ENCODE assay signal across 9 cellular contexts in the genomic region with DNA sequence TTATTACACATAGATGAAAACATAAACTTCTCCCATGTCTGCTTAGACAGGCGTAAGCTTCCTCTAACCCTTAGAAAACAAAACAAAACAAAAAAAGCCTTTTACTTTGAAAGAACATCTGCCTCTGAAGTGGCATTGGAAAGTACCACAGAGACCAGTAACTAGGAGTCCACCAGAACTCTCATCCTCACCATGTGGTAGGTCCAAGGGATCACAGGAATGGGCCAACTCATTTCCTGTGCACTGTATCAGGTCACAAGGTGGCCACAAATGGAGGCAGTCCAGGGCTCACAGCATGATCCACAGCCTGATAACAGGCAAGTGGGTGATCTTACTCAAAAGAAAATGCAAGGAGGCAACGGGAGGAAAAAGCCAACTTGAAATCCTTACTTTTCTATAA. TPM values are rescaled to one million over a fixed set of nuclear protein-coding genes. Genes with fewer than 3 reads are reported as not detected.
DNase-seq lines count a peak whose midpoint lies in the region; ATAC-seq and TF ChIP-seq lines count a peak whose summit lies in the region.
"Not testable (repeated sequence)": the region's sequence is repeated elsewhere in the genome, so short reads cannot be mapped to it uniquely, and the experiment has no call there.
"Had no signal": no experiment of that assay in that cellular context is flagged by ENCODE, and none has a peak within 500 bp of the region (broad histone marks: within the 10 kb centered on the region; RNA-seq: fewer than 3 reads in every experiment).

No MANE protein-coding gene starts in this region.

- not testable (repeated sequence) for H4K20me1 ChIP-seq in DND-41 (ENCODE audit: insufficient read depth, low read length); PC-9 (ENCODE audit: insufficient read depth)

- not testable (repeated sequence) for H3K9me3 Mint-ChIP-seq in activated CD4-positive, alpha-beta memory T cell treated with anti-CD3 and anti-CD28 coated beads for 36 hours; activated T-helper 17 cell treated with anti-CD3 and anti-CD28 coated beads, Interleukin-2, amount 50 U/mL, for 72 hours; central memory CD8-positive, alpha-beta T cell

- H3K79me2 ChIP-seq in DND-41 (ENCODE audit: insufficient read depth, low read length); PC-9 (ENCODE audit: low read depth): not testable (repeated sequence)

- H3K4me1 ChIP-seq in DND-41 (ENCODE audit: insufficient read depth, low read length); PC-9 (replicated peaks; ENCODE audit: insufficient read depth): not testable (repeated sequence)
- H3K4me1 ChIP-seq in left lung (peaks cover 0 to 17% of the 10 kb centered on the region in 2 donors), spleen (peaks cover 0 to 23% (median 4%) of the 10 kb centered on the region in 6 donors)

- H3K4me3 ChIP-seq in DND-41 (ENCODE audit: low read depth in 1 of 2, low read length in 2 of 2); PC-9; left lung: not testable (repeated sequence)
- H3K4me3 ChIP-seq in spleen = peak overlapping the region in 1 of 8 donors; percentile 32

- intact Hi-C loops in PC-9 (cut with micrococcal nuclease; ENCODE audit: unreplicated experiment); left lung (cut with DNase I); spleen (cut with DNase I; ENCODE audit: low total_unique reads): not testable (repeated sequence)
- intact Hi-C loops in activated CD4-positive, alpha-beta memory T cell treated with anti-CD3 and anti-CD28 coated beads for 36 hours (cut with micrococcal nuclease) = loop anchor here (1.0 to 10.0 kb wide), 6 partner anchors 22 to 395 kb away; a partner anchor contains a TSS

- peak overlapping the region; percentile 34 for H3K27ac Mint-ChIP-seq in activated CD4-positive, alpha-beta memory T cell treated with anti-CD3 and anti-CD28 coated beads for 36 hours
- H3K27ac Mint-ChIP-seq in activated T-helper 17 cell treated with anti-CD3 and anti-CD28 coated beads, Interleukin-2, amount 50 U/mL, for 72 hours = peak overlapping the region; percentile 70
- H3K27ac Mint-ChIP-seq in central memory CD8-positive, alpha-beta T cell (ENCODE audit: low read depth) = peak overlapping the region; percentile 63

- not testable (repeated sequence) for H3K36me3 ChIP-seq in DND-41 (ENCODE audit: insufficient read depth, low read length); PC-9 (ENCODE audit: low read depth); left lung; spleen

- not testable (repeated sequence) for H3K9me3 ChIP-seq in DND-41 (ENCODE audit: insufficient read depth, low read length, severe bottlenecking); PC-9 (ENCODE audit: insufficient read depth, low read depth); left lung; spleen

- not testable (repeated sequence) for H3K9me2 ChIP-seq in PC-9 (ENCODE audit: insufficient read depth)

- peaks cover 35% of the 10 kb centered on the region for H3K4me1 Mint-ChIP-seq in activated CD4-positive, alpha-beta memory T cell treated with anti-CD3 and anti-CD28 coated beads for 36 hours (ENCODE audit: low read depth)
- peaks cover 28% of the 10 kb centered on the region for H3K4me1 Mint-ChIP-seq in activated T-helper 17 cell treated with anti-CD3 and anti-CD28 coated beads, Interleukin-2, amount 50 U/mL, for 72 hours
- peaks cover 21% of the 10 kb centered on the region for H3K4me1 Mint-ChIP-seq in central memory CD8-positive, alpha-beta T cell

- not testable (repeated sequence) for H3F3A ChIP-seq in PC-9 (ENCODE audit: insufficient read depth, low read depth)

- not testable (repeated sequence) for H2AFZ ChIP-seq in DND-41 (ENCODE audit: low read depth, low read length); PC-9

- not testable (repeated sequence) for TF ChIP-seq POLR2A in spleen (IDR thresholded peaks at IDR 0.05)

- not testable (repeated sequence) for TF ChIP-seq CTCF in DND-41 (IDR thresholded peaks at IDR 0.05; ENCODE audit: borderline replicate concordance, extremely low read depth, low read length, poor library complexity, severe bottlenecking); PC-9 (conservative IDR thresholded peaks at IDR 0.05); left lung (IDR thresholded peaks at IDR 0.05); spleen (IDR thresholded peaks at IDR 0.05 in 8 of 11, conservative IDR thresholded peaks at IDR 0.05 in 3 of 11)

- H3K27ac ChIP-seq in DND-41 (ENCODE audit: low read length) = not testable (repeated sequence)
- H3K27ac ChIP-seq in PC-9 (0 out of 2 replicates have a peak overlapping the region, but pooled peaks have one; percentile 16), left lung (peak overlapping the region in 1 of 2 donors; percentile 70), spleen (peak overlapping the region in 5 of 8 donors; percentile 25 to 81 (median 70))

- H3K36me3 Mint-ChIP-seq in activated CD4-positive, alpha-beta memory T cell treated with anti-CD3 and anti-CD28 coated beads for 36 hours; activated T-helper 17 cell treated with anti-CD3 and anti-CD28 coated beads, Interleukin-2, amount 50 U/mL, for 72 hours (ENCODE audit: low read depth); central memory CD8-positive, alpha-beta T cell (ENCODE audit: insufficient read depth): not testable (repeated sequence)

- H3K4me2 ChIP-seq in DND-41 (ENCODE audit: insufficient read depth, low read length); PC-9: not testable (repeated sequence)

- ATAC-seq in DND-41 (ENCODE audit: insufficient read depth, low read depth) = peak; percentile 61
- ATAC-seq in activated T-helper 17 cell treated with anti-CD3 and anti-CD28 coated beads, Interleukin-2, amount 50 U/mL, for 72 hours (replicated peaks) = peak; percentile 47
- ATAC-seq in central memory CD8-positive, alpha-beta T cell (replicated peaks; ENCODE audit: extremely low read depth, poor library complexity, severe bottlenecking) = not testable (repeated sequence)
- ATAC-seq in left lung = peak; percentile 23

- H3K9ac ChIP-seq in DND-41 (ENCODE audit: low read depth, low read length) = not testable (repeated sequence)

- DNase-seq in DND-41; PC-9; activated CD4-positive, alpha-beta memory T cell treated with anti-CD3 and anti-CD28 coated beads for 36 hours; central memory CD8-positive, alpha-beta T cell (ENCODE audit: low spot score in 2 of 2); left lung; spleen: not testable (repeated sequence)

- POLR2A ChIA-PET in PC-9 (lab: Charles Lee; ENCODE audit: unreplicated experiment); activated CD4-positive, alpha-beta memory T cell treated with anti-CD3 and anti-CD28 coated beads for 36 hours (lab: Charles Lee): not testable (repeated sequence)

- H3K4me3 Mint-ChIP-seq in activated CD4-positive, alpha-beta memory T cell treated with anti-CD3 and anti-CD28 coated beads for 36 hours = peak overlapping the region; percentile 21
- H3K4me3 Mint-ChIP-seq in activated T-helper 17 cell treated with anti-CD3 and anti-CD28 coated beads, Interleukin-2, amount 50 U/mL, for 72 hours = peak overlapping the region; percentile 67
- peak overlapping the region; percentile 62 for H3K4me3 Mint-ChIP-seq in central memory CD8-positive, alpha-beta T cell

- WGBS in spleen, 5 donors = 63 to 94% (median 70%) methylated on average over 2 of the region's 2 CpGs

- BruUV-seq in PC-9 (replicated peaks; lab: Mats Ljungman, UMichigan) = not testable (repeated sequence)

- CTCF ChIA-PET in PC-9 (lab: Charles Lee); activated CD4-positive, alpha-beta memory T cell treated with anti-CD3 and anti-CD28 coated beads for 36 hours (lab: Charles Lee): not testable (repeated sequence)

- H3K27me3 ChIP-seq in DND-41 (ENCODE audit: insufficient read depth, low read length, poor library complexity); PC-9 (ENCODE audit: insufficient read depth, low read depth); left lung; spleen (replicated peaks in 1 of 7): not testable (repeated sequence)

- H3K27me3 Mint-ChIP-seq in activated CD4-positive, alpha-beta memory T cell treated with anti-CD3 and anti-CD28 coated beads for 36 hours; activated T-helper 17 cell treated with anti-CD3 and anti-CD28 coated beads, Interleukin-2, amount 50 U/mL, for 72 hours; central memory CD8-positive, alpha-beta T cell: not testable (repeated sequence)

RNA-seq across cellular contexts. Expression of a gene that starts 40.0 kb away (rescaled TPM):
- not detected in 2 replicates for total RNA-seq in PC-9 (2021)
- not detected for total RNA-seq in activated CD4-positive, alpha-beta memory T cell treated with anti-CD3 and anti-CD28 coated beads for 36 hours
- not detected for total RNA-seq in activated T-helper 17 cell treated with anti-CD3 and anti-CD28 coated beads, Interleukin-2, amount 50 U/mL, for 72 hours
- total RNA-seq in left lung = not detected
- total RNA-seq in spleen = not detected
- not detected for polyA plus RNA-seq in spleen
- total RNA-seq: G401, H7 had no signal

RNA-seq across cellular contexts. Expression of a gene that starts 54.5 kb away (rescaled TPM):
- total RNA-seq in PC-9 (2021) = 0.63 and 2.5 TPM in 2 replicates
- total RNA-seq in activated CD4-positive, alpha-beta memory T cell treated with anti-CD3 and anti-CD28 coated beads for 36 hours = 10 to 100 TPM in 1 of 2 experiments, 1 to 10 TPM in 1; 8.6 to 10.5 TPM
- 10 to 100 TPM in 1 of 2 donors, 1 to 10 TPM in 1; 8.8 to 25.7 TPM for total RNA-seq in activated T-helper 17 cell treated with anti-CD3 and anti-CD28 coated beads, Interleukin-2, amount 50 U/mL, for 72 hours
- 10 to 100 TPM; 55.9 to 56.3 TPM for total RNA-seq in left lung
- total RNA-seq in spleen = 100 to 1,000 TPM in 5 of 7 donors, 10 to 100 TPM in 2; 78.8 to 129 (median 111) TPM
- 100 to 1,000 TPM; 111 to 189 (median 135) TPM for polyA plus RNA-seq in spleen
- total RNA-seq: G401, H7 had no signal
